3 cellular contexts compared by ENCODE assay signal in the genomic region with DNA sequence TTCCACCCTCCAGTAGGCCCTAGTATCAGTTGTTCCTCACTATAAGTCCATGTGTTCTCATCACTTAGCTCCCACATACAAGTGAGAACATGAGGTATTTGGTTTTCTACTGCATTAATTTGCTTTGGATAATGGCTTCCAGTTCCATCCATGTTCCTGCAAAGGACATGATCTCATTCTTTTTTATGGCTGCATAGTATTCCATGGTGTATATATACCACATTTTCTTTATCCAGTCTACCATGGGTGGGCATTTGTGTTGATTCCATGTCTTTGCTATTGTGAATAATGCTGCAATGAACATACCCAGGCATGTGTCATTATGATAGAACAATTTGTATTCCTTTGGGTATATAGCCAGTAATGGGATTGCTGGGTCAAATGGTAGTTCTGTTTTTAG.
DNase-seq lines count a peak whose midpoint lies in the region; ATAC-seq, FAIRE-seq and TF ChIP-seq lines count a peak whose summit lies in the region.
"Not testable (repeated sequence)": the region's sequence is repeated elsewhere in the genome, so short reads cannot be mapped to it uniquely, and the experiment has no call there.

No MANE protein-coding gene starts in this region.

- not testable (repeated sequence) for H4K20me1 ChIP-seq in K562 (replicated peaks; ENCODE audit: control insufficient read depth, insufficient read depth, low read length)

- intact Hi-C loops in K562 (cut with micrococcal nuclease): not testable (repeated sequence)

- H3K9me1 ChIP-seq in K562 (ENCODE audit: control insufficient read depth, insufficient read depth, low read length): not testable (repeated sequence)

- not testable (repeated sequence) for H3K4me2 ChIP-seq in K562 (ENCODE audit: insufficient read depth, low read length)

- H3K4me3 ChIP-seq in HEK293 (ENCODE audit: low read depth, low read length); K562: not testable (repeated sequence)

- not testable (repeated sequence) for TF ChIP-seq EP300 in K562 (IDR thresholded peaks at IDR 0.05; ENCODE audit: low read length)

- POLR2A ChIA-PET in HEK293 (lab: Yijun Ruan, JAX); K562 (lab: Yijun Ruan, JAX): not testable (repeated sequence)

- not testable (repeated sequence) for TF ChIP-seq CTCF in HEK293 (tag by site-specific recombination; IDR thresholded peaks at IDR 0.05); K562 (IDR thresholded peaks at IDR 0.05 in 2 of 3, conservative IDR thresholded peaks at IDR 0.05 in 1 of 3; ENCODE audit: insufficient read depth in 2 of 3, low read depth in 1 of 3, low read length in 3 of 3)

- not testable (repeated sequence) for TF ChIP-seq RAD21 in K562 (CRISPR knock-in tag; conservative IDR thresholded peaks at IDR 0.05 in 1 of 2, IDR thresholded peaks at IDR 0.05 in 1 of 2)

- not testable (repeated sequence) for H3K4me1 ChIP-seq in HEK293 (ENCODE audit: control insufficient read depth, insufficient read depth, low read length); K562 (replicated peaks in 1 of 2; ENCODE audit: control insufficient read depth in 2 of 2, insufficient read depth in 2 of 2, low read length in 2 of 2)

- H3K27me3 ChIP-seq in K562 (ENCODE audit: control insufficient read depth in 2 of 2, insufficient read depth in 2 of 2, low read length in 2 of 2): not testable (repeated sequence)

- H3K4me3 Mint-ChIP-seq in activated naive CD8-positive, alpha-beta T cell treated with anti-CD3 and anti-CD28 coated beads, Interleukin-2, amount 50 U/mL, for 24 hours: peak overlapping the region; percentile 5

- H3K9ac ChIP-seq in K562 (ENCODE audit: insufficient read depth in 1 of 2, low read depth in 2 of 2, low read length in 2 of 2): not testable (repeated sequence)

- not testable (repeated sequence) for H3K79me2 ChIP-seq in K562 (ENCODE audit: control insufficient read depth, insufficient read depth, low read length)

- in situ Hi-C loops in K562 (cut with MboI): not testable (repeated sequence)

- DNase-seq in activated naive CD8-positive, alpha-beta T cell treated with anti-CD3 and anti-CD28 coated beads, Interleukin-2, amount 50 U/mL, for 24 hours; K562 (ENCODE audit: extremely low read depth in 1 of 4, low spot score in 3 of 4): not testable (repeated sequence)

- not testable (repeated sequence) for BruUV-seq in K562 (replicated peaks; lab: Mats Ljungman, UMichigan)

- not testable (repeated sequence) for ATAC-seq in activated naive CD8-positive, alpha-beta T cell treated with anti-CD3 and anti-CD28 coated beads, Interleukin-2, amount 50 U/mL, for 24 hours; K562

- not testable (repeated sequence) for H2AFZ ChIP-seq in K562 (ENCODE audit: low read depth, low read length)

- H3K36me3 Mint-ChIP-seq in activated naive CD8-positive, alpha-beta T cell treated with anti-CD3 and anti-CD28 coated beads, Interleukin-2, amount 50 U/mL, for 24 hours (ENCODE audit: low read depth): not testable (repeated sequence)

- H3K9me3 Mint-ChIP-seq in activated naive CD8-positive, alpha-beta T cell treated with anti-CD3 and anti-CD28 coated beads, Interleukin-2, amount 50 U/mL, for 24 hours: not testable (repeated sequence)

- H3K4me1 Mint-ChIP-seq in activated naive CD8-positive, alpha-beta T cell treated with anti-CD3 and anti-CD28 coated beads, Interleukin-2, amount 50 U/mL, for 24 hours: not testable (repeated sequence)

- H3K9me3 ChIP-seq in HEK293 (ENCODE audit: control insufficient read depth, insufficient read depth, low read depth, low read length); K562 (replicated peaks; ENCODE audit: control insufficient read depth, insufficient read depth, low read depth, low read length): not testable (repeated sequence)

- not testable (repeated sequence) for H3K27me3 Mint-ChIP-seq in activated naive CD8-positive, alpha-beta T cell treated with anti-CD3 and anti-CD28 coated beads, Interleukin-2, amount 50 U/mL, for 24 hours

- CTCF ChIA-PET in HEK293 (lab: Yijun Ruan, JAX); K562 (lab: Yijun Ruan, JAX; ENCODE audit: low intra/inter-chr PET ratio): not testable (repeated sequence)

- H3K36me3 ChIP-seq in HEK293 (ENCODE audit: control insufficient read depth in 2 of 2, insufficient read depth in 1 of 2, low read length in 2 of 2); K562 (ENCODE audit: control insufficient read depth, insufficient read depth, low read length): not testable (repeated sequence)

- not testable (repeated sequence) for FAIRE-seq in K562 (lab: Jason Lieb, UNC)

- H3K27ac Mint-ChIP-seq in activated naive CD8-positive, alpha-beta T cell treated with anti-CD3 and anti-CD28 coated beads, Interleukin-2, amount 50 U/mL, for 24 hours: not testable (repeated sequence)

- not testable (repeated sequence) for TF ChIP-seq POLR2A in K562 (conservative IDR thresholded peaks at IDR 0.05)

- H3K27ac ChIP-seq in HEK293 (ENCODE audit: extremely low read depth, low read depth, low read length); K562 (ENCODE audit: extremely low read depth, low read depth, low read length): not testable (repeated sequence)

TF ChIP-seq in HEK293, 187 proteins besides CTCF, POLR2A, EP300 and RAD21 (continues in another document):
- TF ChIP-seq, protein P1, sequence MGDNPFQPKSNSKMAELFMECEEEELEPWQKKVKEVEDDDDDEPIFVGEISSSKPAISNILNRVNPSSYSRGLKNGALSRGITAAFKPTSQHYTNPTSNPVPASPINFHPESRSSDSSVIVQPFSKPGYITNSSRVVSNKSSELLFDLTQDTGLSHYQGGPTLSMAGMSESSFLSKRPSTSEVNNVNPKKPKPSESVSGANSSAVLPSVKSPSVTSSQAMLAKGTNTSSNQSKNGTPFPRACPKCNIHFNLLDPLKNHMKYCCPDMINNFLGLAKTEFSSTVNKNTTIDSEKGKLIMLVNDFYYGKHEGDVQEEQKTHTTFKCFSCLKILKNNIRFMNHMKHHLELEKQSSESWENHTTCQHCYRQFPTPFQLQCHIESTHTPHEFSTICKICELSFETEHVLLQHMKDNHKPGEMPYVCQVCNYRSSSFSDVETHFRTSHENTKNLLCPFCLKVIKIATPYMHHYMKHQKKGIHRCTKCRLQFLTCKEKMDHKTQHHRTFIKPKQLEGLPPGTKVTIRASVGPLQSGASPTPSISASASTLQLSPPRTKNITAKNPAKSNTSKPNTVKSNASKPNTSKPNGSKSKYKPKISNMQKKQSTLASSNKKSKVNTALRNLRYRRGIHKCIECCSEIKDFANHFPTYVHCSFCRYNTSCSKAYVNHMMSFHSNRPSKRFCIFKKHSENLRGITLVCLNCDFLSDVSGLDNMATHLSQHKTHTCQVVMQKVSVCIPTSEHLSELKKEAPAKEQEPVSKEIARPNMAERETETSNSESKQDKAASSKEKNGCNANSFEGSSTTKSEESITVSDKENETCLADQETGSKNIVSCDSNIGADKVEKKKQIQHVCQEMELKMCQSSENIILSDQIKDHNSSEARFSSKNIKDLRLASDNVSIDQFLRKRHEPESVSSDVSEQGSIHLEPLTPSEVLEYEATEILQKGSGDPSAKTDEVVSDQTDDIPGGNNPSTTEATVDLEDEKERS (tag by site-specific recombination; IDR thresholded peaks at IDR 0.05): 0 out of 2 replicates have a peak, but pooled peaks have one; percentile 21
- TF ChIP-seq, protein P2, sequence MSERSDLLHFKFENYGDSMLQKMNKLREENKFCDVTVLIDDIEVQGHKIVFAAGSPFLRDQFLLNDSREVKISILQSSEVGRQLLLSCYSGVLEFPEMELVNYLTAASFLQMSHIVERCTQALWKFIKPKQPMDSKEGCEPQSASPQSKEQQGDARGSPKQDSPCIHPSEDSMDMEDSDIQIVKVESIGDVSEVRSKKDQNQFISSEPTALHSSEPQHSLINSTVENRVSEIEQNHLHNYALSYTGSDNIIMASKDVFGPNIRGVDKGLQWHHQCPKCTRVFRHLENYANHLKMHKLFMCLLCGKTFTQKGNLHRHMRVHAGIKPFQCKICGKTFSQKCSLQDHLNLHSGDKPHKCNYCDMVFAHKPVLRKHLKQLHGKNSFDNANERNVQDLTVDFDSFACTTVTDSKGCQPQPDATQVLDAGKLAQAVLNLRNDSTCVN (tag by site-specific recombination; optimal IDR thresholded peaks at IDR 0.05): peak; percentile 9

TF ChIP-seq in K562, 482 proteins besides CTCF, POLR2A, EP300 and RAD21:
- TF ChIP-seq RBM25 (IDR thresholded peaks at IDR 0.05; ENCODE audit: low read depth, low read length, severe bottlenecking) (peak; percentile 40), ZNF146 (CRISPR knock-in tag; IDR thresholded peaks at IDR 0.05; ENCODE audit: unreplicated experiment) (peak; percentile 66)
